Comparison of ENCODE assay signal across 31 cellular contexts in the genomic region with DNA sequence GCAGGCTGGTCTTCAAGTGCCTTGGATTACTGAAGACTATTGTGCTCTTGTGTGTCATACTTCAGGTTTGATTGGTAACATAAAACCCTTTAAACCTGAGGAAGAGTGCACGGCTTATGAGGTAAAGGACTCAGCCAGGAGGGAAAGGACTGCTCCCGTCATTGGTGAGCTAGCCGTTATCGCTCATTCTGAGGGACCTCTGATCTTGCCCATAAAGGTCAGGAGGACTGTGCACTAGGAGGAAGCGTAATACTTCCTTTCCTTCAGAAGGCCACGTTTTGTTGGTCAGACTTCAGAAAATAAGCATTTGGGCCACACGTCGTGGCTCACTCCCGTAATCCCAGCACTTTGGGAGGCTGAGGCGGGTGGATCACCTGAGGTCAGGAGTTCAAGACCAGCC.
"Had no signal": no experiment of that assay in that cellular context is flagged by ENCODE, and none has a peak within 500 bp of the region (broad histone marks: within the 10 kb centered on the region; RNA-seq: fewer than 3 reads in every experiment).

No MANE protein-coding gene starts in this region.

- H3K36me3 ChIP-seq: adrenal gland had no signal

- H3K4me3 ChIP-seq: adrenal gland, body of pancreas, esophagus muscularis mucosa, gastroesophageal sphincter had no signal

- H3K4me1 ChIP-seq: adrenal gland, gastroesophageal sphincter had no signal

- H3K27me3 ChIP-seq: adrenal gland, body of pancreas, esophagus muscularis mucosa, gastroesophageal sphincter had no signal

- DNase-seq: activated CD4-positive, alpha-beta memory T cell treated with anti-CD3 and anti-CD28 coated beads for 36 hours; activated CD4-positive, alpha-beta T cell treated with anti-CD3 and anti-CD28 coated beads for 36 hours; activated CD4-positive, alpha-beta T cell treated with anti-CD3 and anti-CD28 coated beads, Interleukin-2, amount 10 ng/mL, durations not matched to agents 24 days and 14 days; activated CD4-positive, CD25-positive, alpha-beta regulatory T cell; activated CD4-positive, CD25-positive, alpha-beta regulatory T cell treated with anti-CD3 and anti-CD28 coated beads, Interleukin-2, amount 50 U/mL, for 72 hours; activated CD8-positive, alpha-beta memory T cell treated with anti-CD3 and anti-CD28 coated beads, Interleukin-2, amount 10 ng/mL, durations not matched to agents 7 days and 5 days; activated CD8-positive, alpha-beta memory T cell treated with anti-CD3 and anti-CD28 coated beads, Interleukin-2, amount 50 U/mL, for 4 hours; activated CD8-positive, alpha-beta T cell treated with anti-CD3 and anti-CD28 coated beads, Interleukin-2, amount 10 ng/mL, durations not matched to agents 7 days and 5 days; activated effector memory CD4-positive, alpha-beta T cell treated with anti-CD3 and anti-CD28 coated beads, Interleukin-2, amount 50 U/mL, for 16 hours; activated naive CD4-positive, alpha-beta T cell treated with anti-CD3 and anti-CD28 coated beads for 36 hours; activated naive CD8-positive, alpha-beta T cell treated with anti-CD3 and anti-CD28 coated beads for 36 hours; activated naive CD8-positive, alpha-beta T cell treated with anti-CD3 and anti-CD28 coated beads, Interleukin-2, amount 50 U/mL, for 24 hours; activated T-cell treated with anti-CD3 and anti-CD28 coated beads, Interleukin-2, amount 50 U/mL, for 1 hour; activated T-cell treated with anti-CD3 and anti-CD28 coated beads, Interleukin-2, amount 50 U/mL, for 48 hours; adrenal gland; amygdala; aorta; body of pancreas; caudate nucleus; cortex of kidney; dermis blood vessel endothelial cell; effector CD4-positive, alpha-beta T cell; effector memory CD8-positive, alpha-beta T cell; erythroblast; foreskin melanocyte; T-helper 1 cell; T-helper 17 cell; T1000 had no signal

- FAIRE-seq: colon had no signal

- H3K9me3 ChIP-seq: adrenal gland, body of pancreas, esophagus muscularis mucosa, gastroesophageal sphincter had no signal

- H3K27ac ChIP-seq: adrenal gland, esophagus muscularis mucosa, gastroesophageal sphincter had no signal

- ATAC-seq: activated CD4-positive, alpha-beta T cell treated with anti-CD3 and anti-CD28 coated beads for 36 hours; activated CD8-positive, alpha-beta memory T cell treated with anti-CD3 and anti-CD28 coated beads, Interleukin-2, amount 10 ng/mL, durations not matched to agents 7 days and 5 days; activated CD8-positive, alpha-beta T cell treated with anti-CD3 and anti-CD28 coated beads, Interleukin-2, amount 10 ng/mL, durations not matched to agents 7 days and 5 days; activated naive CD8-positive, alpha-beta T cell treated with anti-CD3 and anti-CD28 coated beads, Interleukin-2, amount 50 U/mL, for 24 hours; body of pancreas; effector memory CD8-positive, alpha-beta T cell; gastroesophageal sphincter; T-helper 17 cell had no signal
